ENCODE assay signal across 11 cellular contexts in genomic region chr1:229643996-229644748, GRCh38. TPM values are rescaled to one million over a fixed set of nuclear protein-coding genes. Genes with fewer than 3 reads are reported as not detected.
A peak's percentile ranks its signal among the peaks of the same experiment; 100 is the strongest.
DNase-seq lines count a peak whose midpoint lies in the region; ATAC-seq lines count a peak whose summit lies in the region.
"Had no signal": no experiment of that assay in that cellular context is flagged by ENCODE, and none has a peak within 500 bp of the region (broad histone marks: within the 10 kb centered on the region; RNA-seq: fewer than 3 reads in every experiment).

No MANE protein-coding gene starts in this region.

- ATAC-seq in GM18502 (IDR thresholded peaks at IDR 0.05; ENCODE audit: poor library complexity, unreplicated experiment) (peak; percentile 67), HG02610 (IDR thresholded peaks at IDR 0.05; ENCODE audit: unreplicated experiment) (peak; percentile 51), T-helper 17 cell (no peak), GM19455 (IDR thresholded peaks at IDR 0.05; ENCODE audit: unreplicated experiment) (no peak)

- DNase-seq in T-helper 17 cell (no peak), neuronal stem cell (ENCODE audit: low spot score) (no peak), KBM-7 (no peak)
- DNase-seq in activated CD4-positive, alpha-beta T cell treated with anti-CD3 and anti-CD28 coated beads, Interleukin-2, amount 50 U/mL, for 4 hours: no peak
- no peak for DNase-seq in activated T-cell treated with anti-CD3 and anti-CD28 coated beads, Interleukin-2, amount 50 U/mL, for 24 hours
- DNase-seq: NCI-H187 treated with DMSO at 0.1 percent for 48 hours; stimulated activated CD4-positive, alpha-beta T cell treated with anti-CD3 and anti-CD28 coated beads, Interleukin-2, amount 100 ng/mL, for 24 hours had no signal

- H2BK120ac ChIP-seq in neuronal stem cell (ENCODE audit: low read depth, low read length): no peak overlapping the region

- H3K36me3 ChIP-seq in neuronal stem cell (replicated peaks in 1 of 2; ENCODE audit: control insufficient read depth in 2 of 2, insufficient read depth in 2 of 2, low read length in 2 of 2): peaks cover 44 to 92% of the 10 kb centered on the region in 2 donors

- peaks cover 3% of the 10 kb centered on the region for H3K79me1 ChIP-seq in neuronal stem cell (ENCODE audit: low read depth, low read length)

- H3K4me2 ChIP-seq in neuronal stem cell (ENCODE audit: insufficient read depth, low read length, poor library complexity, severe bottlenecking): no peak overlapping the region

- H3K23ac ChIP-seq in neuronal stem cell (ENCODE audit: low read depth, low read length, poor library complexity): no peak overlapping the region

- H3K18ac ChIP-seq in neuronal stem cell (ENCODE audit: low read length): peak overlapping the region; percentile 36

- no peak overlapping the region for H3K14ac ChIP-seq in neuronal stem cell (ENCODE audit: low read length)

- H2AFZ ChIP-seq in neuronal stem cell (ENCODE audit: low read length): no peak overlapping the region

- WGBS in neuronal stem cell (ENCODE audit: extremely low coverage in 2 of 2, insufficient read length in 2 of 2, insufficient replicate concordance in 1 of 2), 2 donors: no CpG with 5 or more reads among the region's 6 CpGs

- no peak overlapping the region for H3K9ac ChIP-seq in neuronal stem cell (ENCODE audit: low read depth, low read length, poor library complexity)

- H3K27me3 ChIP-seq in neuronal stem cell (ENCODE audit: control insufficient read depth in 3 of 3, insufficient read depth in 3 of 3, low read depth in 1 of 3, low read length in 3 of 3): no peaks in the 10 kb centered on the region
- H3K27me3 ChIP-seq: suprapubic skin had no signal

- no peaks in the 10 kb centered on the region for H3K9me3 Mint-ChIP-seq in activated T-cell treated with anti-CD3 and anti-CD28 coated beads, Interleukin-2, amount 50 U/mL, for 24 hours

- H3K4me3 ChIP-seq in neuronal stem cell (ENCODE audit: low read length in 2 of 2): no peak overlapping the region
- H3K4me3 ChIP-seq: suprapubic skin had no signal

- no peak overlapping the region for H2BK12ac ChIP-seq in neuronal stem cell (ENCODE audit: low read length)

- no peaks in the 10 kb centered on the region for H3K9me3 ChIP-seq in T-helper 17 cell (ENCODE audit: control insufficient read depth, low read length, poor library complexity, severe bottlenecking)
- H3K9me3 ChIP-seq in neuronal stem cell (replicated peaks in 1 of 2; ENCODE audit: control insufficient read depth in 2 of 2, insufficient read depth in 1 of 2, low read depth in 1 of 2, low read length in 2 of 2): no peaks in the 10 kb centered on the region
- H3K9me3 ChIP-seq: suprapubic skin had no signal

- H3K27me3 Mint-ChIP-seq in T-helper 17 cell: no peaks in the 10 kb centered on the region
- H3K27me3 Mint-ChIP-seq in activated T-cell treated with anti-CD3 and anti-CD28 coated beads, Interleukin-2, amount 50 U/mL, for 24 hours: no peaks in the 10 kb centered on the region

- H3K4me1 ChIP-seq in neuronal stem cell (ENCODE audit: control insufficient read depth in 2 of 2, insufficient read depth in 1 of 2, low read depth in 1 of 2, low read length in 2 of 2): peaks cover 0 to 6% of the 10 kb centered on the region in 2 donors
- H3K4me1 ChIP-seq: suprapubic skin had no signal

- peaks cover 9% of the 10 kb centered on the region for H3K36me3 Mint-ChIP-seq in T-helper 17 cell (ENCODE audit: low read depth)
- H3K36me3 Mint-ChIP-seq in activated T-cell treated with anti-CD3 and anti-CD28 coated beads, Interleukin-2, amount 50 U/mL, for 24 hours (ENCODE audit: low read depth): peaks cover 97% of the 10 kb centered on the region

- no peak overlapping the region for H2BK5ac ChIP-seq in neuronal stem cell (ENCODE audit: low read length)

- no peak overlapping the region for H3K27ac ChIP-seq in neuronal stem cell (replicated peaks; ENCODE audit: low read length)
- H3K27ac ChIP-seq: suprapubic skin had no signal

- no peak overlapping the region for H4K8ac ChIP-seq in neuronal stem cell (ENCODE audit: low read depth, low read length)

- H3K4ac ChIP-seq in neuronal stem cell (ENCODE audit: low read length): no peak overlapping the region

- no peak overlapping the region for H2BK15ac ChIP-seq in neuronal stem cell (ENCODE audit: low read length)

- in situ Hi-C loops in KBM-7 (cut with MboI; ENCODE audit: low pct_unique_long_range_greater_than_20kb, low sequenced_read_pairs): no loop called here

- H3K4me1 Mint-ChIP-seq in T-helper 17 cell: peaks cover 12% of the 10 kb centered on the region
- peaks cover 6% of the 10 kb centered on the region for H3K4me1 Mint-ChIP-seq in activated T-cell treated with anti-CD3 and anti-CD28 coated beads, Interleukin-2, amount 50 U/mL, for 24 hours (ENCODE audit: low read depth)

- peak overlapping the region; percentile 27 for H3K27ac Mint-ChIP-seq in T-helper 17 cell
- H3K27ac Mint-ChIP-seq in activated T-cell treated with anti-CD3 and anti-CD28 coated beads, Interleukin-2, amount 50 U/mL, for 24 hours: no peak overlapping the region

- no peak overlapping the region for H4K91ac ChIP-seq in neuronal stem cell (ENCODE audit: low read depth, low read length, poor library complexity)

- H3K4me3 Mint-ChIP-seq in T-helper 17 cell: peak overlapping the region; percentile 9
- no peak overlapping the region for H3K4me3 Mint-ChIP-seq in activated T-cell treated with anti-CD3 and anti-CD28 coated beads, Interleukin-2, amount 50 U/mL, for 24 hours

- no peak overlapping the region for H2AK5ac ChIP-seq in neuronal stem cell (ENCODE audit: low read depth, low read length)

RNA-seq across cellular contexts. Expression of gene URB2, which starts 18.1 kb away (rescaled TPM):
- 10 to 100 TPM in 1 of 2 donors, 1 to 10 TPM in 1; 8.2 to 10.7 TPM for total RNA-seq in T-helper 17 cell
- 4.5 TPM for polyA plus RNA-seq in neuronal stem cell (2013, experiment 1 of 2)
- 4.6 TPM for polyA plus RNA-seq in neuronal stem cell (2013, experiment 2 of 2)

RNA-seq across cellular contexts. Expression of gene TAF5L, which starts 18.2 kb away (rescaled TPM):
- total RNA-seq in T-helper 17 cell: 10 to 100 TPM; 24.2 to 34.2 TPM
- polyA plus RNA-seq in neuronal stem cell (2013, experiment 1 of 2): 13.9 TPM
- 14.3 TPM for polyA plus RNA-seq in neuronal stem cell (2013, experiment 2 of 2)

Comparison
In these comparisons a context has a peak if more than half of its experiments do, and no peak if none do; other contexts are left out.
1. ATAC-seq: peak in GM18502 (single experiment) and HG02610 (single experiment); none in T-helper 17 cell (single experiment) and GM19455 (single experiment).